Comparison of ENCODE assay signal across 18 cellular contexts in the genomic region with DNA sequence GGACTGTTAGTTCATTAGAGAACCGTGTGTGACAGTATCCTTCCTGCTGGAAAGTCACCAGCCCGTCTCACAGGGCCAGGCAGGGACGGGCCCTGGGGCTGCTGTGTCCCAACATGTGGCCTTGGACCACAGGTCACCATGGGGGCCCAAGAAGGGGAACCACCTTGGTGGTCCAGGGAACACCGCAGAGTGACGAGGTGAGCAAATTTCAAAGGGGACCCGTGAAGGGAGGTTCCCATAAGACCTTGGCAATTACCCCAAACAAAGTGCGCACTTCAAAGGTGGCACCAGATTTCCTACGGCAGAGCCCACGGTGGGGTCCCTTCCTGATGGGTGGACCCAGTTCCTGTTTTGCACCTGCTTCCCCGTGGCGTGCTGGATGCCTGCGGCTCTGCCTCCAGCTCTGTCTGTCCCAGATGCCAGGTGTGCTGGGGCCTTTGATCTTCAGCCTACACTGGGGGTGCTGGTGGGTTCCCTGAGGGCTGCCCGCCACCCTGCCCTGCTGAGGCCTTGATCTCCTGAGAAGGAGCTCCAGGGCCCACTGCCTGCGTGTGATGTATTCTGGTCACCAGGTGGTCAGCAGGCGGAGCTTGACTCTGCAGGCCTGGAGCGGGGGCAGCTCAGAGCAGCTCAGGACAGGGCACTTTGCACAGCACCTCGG. TPM values are rescaled to one million over a fixed set of nuclear protein-coding genes. Genes with fewer than 3 reads are reported as not detected.
A peak's percentile ranks its signal among the peaks of the same experiment; 100 is the strongest.
DNase-seq lines count a peak whose midpoint lies in the region; ATAC-seq and TF ChIP-seq lines count a peak whose summit lies in the region.
"Had no signal": no experiment of that assay in that cellular context is flagged by ENCODE, and none has a peak within 500 bp of the region (broad histone marks: within the 10 kb centered on the region; RNA-seq: fewer than 3 reads in every experiment).

No MANE protein-coding gene starts in this region.

- peak overlapping the region; percentile 26 for H3K4me3 Mint-ChIP-seq in CD8-positive, alpha-beta T cell
- H3K4me3 Mint-ChIP-seq: activated CD8-positive, alpha-beta memory T cell treated with anti-CD3 and anti-CD28 coated beads, Interleukin-2, amount 10 ng/mL, durations not matched to agents 7 days and 5 days; B cell had no signal

- no TSS peak for BruUV-seq in A673 (replicated peaks; lab: Mats Ljungman, UMichigan)

- peaks cover 16% of the 10 kb centered on the region for H3K4me1 Mint-ChIP-seq in CD8-positive, alpha-beta T cell (ENCODE audit: low read depth)

- H3K36me3 Mint-ChIP-seq in CD8-positive, alpha-beta T cell: peaks cover 32% of the 10 kb centered on the region

- H3K27me3 ChIP-seq in A673 (replicated peaks; ENCODE audit: insufficient read depth, low read depth, low read length, poor library complexity) (no peaks in the 10 kb centered on the region), WERI-Rb-1 (ENCODE audit: insufficient read depth, low read depth, severe bottlenecking) (no peaks in the 10 kb centered on the region), esophagus (ENCODE audit: control insufficient read depth in 1 of 2, insufficient read depth in 2 of 2, low read length in 2 of 2) (no peaks in the 10 kb centered on the region), ascending aorta (no peaks in the 10 kb centered on the region)
- no peaks in the 10 kb centered on the region for H3K27me3 ChIP-seq in CD8-positive, alpha-beta T cell (ENCODE audit: insufficient read depth, low read length)
- H3K27me3 ChIP-seq in effector memory CD4-positive, alpha-beta T cell (replicated peaks; ENCODE audit: control insufficient read depth, insufficient read depth, low read length, poor library complexity, severe bottlenecking): no peaks in the 10 kb centered on the region
- H3K27me3 ChIP-seq: ovary had no signal

- CTCF ChIA-PET in A673 (lab: Charles Lee): no interaction called here
- CTCF ChIA-PET in CD8-positive, alpha-beta T cell (lab: Charles Lee): interaction anchor here (1.0 to 2.5 kb wide), 3 partner anchors 29 to 67 kb away, joined by 3 to 12 read pairs (median 3); no protein-coding TSS in a partner anchor

- no peak for ATAC-seq in CD8-positive, alpha-beta T cell
- no peak for ATAC-seq in GM18517 (IDR thresholded peaks at IDR 0.05; ENCODE audit: unreplicated experiment)
- ATAC-seq: activated CD8-positive, alpha-beta memory T cell treated with anti-CD3 and anti-CD28 coated beads, Interleukin-2, amount 10 ng/mL, durations not matched to agents 7 days and 5 days; esophagus mucosa had no signal

- peaks cover 80% of the 10 kb centered on the region for H3K36me3 ChIP-seq in A673 (ENCODE audit: insufficient read depth, low read length, poor library complexity, severe bottlenecking)
- no peaks in the 10 kb centered on the region for H3K36me3 ChIP-seq in CD8-positive, alpha-beta T cell (ENCODE audit: insufficient read depth, low read length)
- peaks cover 18% of the 10 kb centered on the region for H3K36me3 ChIP-seq in WERI-Rb-1
- peaks cover 0 to 29% of the 10 kb centered on the region in 2 donors for H3K36me3 ChIP-seq in esophagus (ENCODE audit: control insufficient read depth in 2 of 2, insufficient read depth in 2 of 2, low read length in 1 of 2)
- H3K36me3 ChIP-seq in effector memory CD4-positive, alpha-beta T cell (ENCODE audit: control insufficient read depth, insufficient read depth, low read length): peaks cover 22% of the 10 kb centered on the region
- H3K36me3 ChIP-seq in ascending aorta: no peaks in the 10 kb centered on the region
- H3K36me3 ChIP-seq: ovary had no signal

- peak overlapping the region; percentile 37 for H3K27ac Mint-ChIP-seq in CD8-positive, alpha-beta T cell
- H3K27ac Mint-ChIP-seq: B cell had no signal

- DNase-seq in A673 (ENCODE audit: low spot score): no peak
- DNase-seq in CD8-positive, alpha-beta T cell: no peak
- no peak for DNase-seq in WERI-Rb-1
- no peak for DNase-seq in effector memory CD4-positive, alpha-beta T cell
- no peak for DNase-seq in ascending aorta (ENCODE audit: low spot score in 2 of 2)
- no peak for DNase-seq in NK-92 treated with Interleukin-12 subunit alpha and Interleukin-12 subunit beta, amount 100 ng/mL, for 24 hours (lab: John Stamatoyannopoulos, UW)
- DNase-seq: activated CD8-positive, alpha-beta memory T cell treated with anti-CD3 and anti-CD28 coated beads, Interleukin-2, amount 10 ng/mL, durations not matched to agents 7 days and 5 days; dermis blood vessel endothelial cell; IMR-90; left ventricle myocardium inferior; NCI-H2081 treated with DMSO at 0.1 percent for 48 hours; NCI-H748 treated with DMSO at 0.1 percent for 48 hours; stimulated activated CD4-positive, alpha-beta T cell treated with anti-CD3 and anti-CD28 coated beads, Interleukin-2, amount 100 ng/mL, for 48 hours had no signal

- peak overlapping the region; percentile 91 for H3K27ac ChIP-seq in A673 (ENCODE audit: low read depth, low read length, poor library complexity, severe bottlenecking)
- no peak overlapping the region for H3K27ac ChIP-seq in CD8-positive, alpha-beta T cell (ENCODE audit: low read depth, low read length)
- H3K27ac ChIP-seq in WERI-Rb-1: peak overlapping the region; percentile 29; the same call in 1 of the 2 replicates
- H3K27ac ChIP-seq in esophagus (ENCODE audit: low read depth in 2 of 2, low read length in 1 of 2): peak overlapping the region; percentile 48 to 51
- H3K27ac ChIP-seq in effector memory CD4-positive, alpha-beta T cell (ENCODE audit: insufficient read depth, low read length, poor library complexity, severe bottlenecking): no peak overlapping the region
- no peak overlapping the region for H3K27ac ChIP-seq in ascending aorta
- H3K27ac ChIP-seq: left ventricle myocardium inferior, ovary had no signal

- H3K27me3 Mint-ChIP-seq in CD8-positive, alpha-beta T cell (ENCODE audit: low read depth): no peaks in the 10 kb centered on the region
- H3K27me3 Mint-ChIP-seq: activated CD8-positive, alpha-beta memory T cell treated with anti-CD3 and anti-CD28 coated beads, Interleukin-2, amount 10 ng/mL, durations not matched to agents 7 days and 5 days; B cell had no signal

- H3K4me1 ChIP-seq in A673 (ENCODE audit: insufficient read depth, low read length, poor library complexity, severe bottlenecking) (peaks cover 51% of the 10 kb centered on the region), esophagus (ENCODE audit: control insufficient read depth in 2 of 2, insufficient read depth in 2 of 2, low read length in 1 of 2) (peaks cover 13 to 54% of the 10 kb centered on the region in 2 donors), ascending aorta (no peaks in the 10 kb centered on the region)
- peaks cover 15% of the 10 kb centered on the region for H3K4me1 ChIP-seq in CD8-positive, alpha-beta T cell (ENCODE audit: insufficient read depth, low read length)
- no peaks in the 10 kb centered on the region for H3K4me1 ChIP-seq in effector memory CD4-positive, alpha-beta T cell (ENCODE audit: control insufficient read depth, insufficient read depth, low read length, poor library complexity, severe bottlenecking)

- POLR2A ChIA-PET in A673 (lab: Charles Lee; ENCODE audit: low non-redundant PET): no interaction called here
- POLR2A ChIA-PET in CD8-positive, alpha-beta T cell (lab: Charles Lee): no interaction called here

- no peaks in the 10 kb centered on the region for H3K9me3 ChIP-seq in A673 (ENCODE audit: low read depth, low read length, poor library complexity, severe bottlenecking)
- no peaks in the 10 kb centered on the region for H3K9me3 ChIP-seq in CD8-positive, alpha-beta T cell (ENCODE audit: low read length)
- no peaks in the 10 kb centered on the region for H3K9me3 ChIP-seq in WERI-Rb-1 (ENCODE audit: severe bottlenecking)
- peaks cover 0 to under 1% of the 10 kb centered on the region in 2 donors for H3K9me3 ChIP-seq in esophagus (ENCODE audit: control insufficient read depth in 2 of 2, insufficient read depth in 1 of 2, low read depth in 1 of 2, low read length in 1 of 2)
- no peaks in the 10 kb centered on the region for H3K9me3 ChIP-seq in effector memory CD4-positive, alpha-beta T cell (ENCODE audit: control insufficient read depth, low read length)
- no peaks in the 10 kb centered on the region for H3K9me3 ChIP-seq in ascending aorta
- H3K9me3 ChIP-seq: left ventricle myocardium inferior, ovary had no signal

- TF ChIP-seq CTCF in A673 (conservative IDR thresholded peaks at IDR 0.05; ENCODE audit: low read depth, low read length) (no peak), WERI-Rb-1 (IDR thresholded peaks at IDR 0.05; ENCODE audit: low read depth, low read length) (no peak), ascending aorta (IDR thresholded peaks at IDR 0.05) (no peak)
- no peak for TF ChIP-seq CTCF in CD8-positive, alpha-beta T cell (IDR thresholded peaks at IDR 0.05)

- no peak overlapping the region for H3K4me3 ChIP-seq in A673 (ENCODE audit: low read depth, low read length, poor library complexity, severe bottlenecking)
- H3K4me3 ChIP-seq in CD8-positive, alpha-beta T cell (ENCODE audit: low read depth, low read length): no peak overlapping the region
- H3K4me3 ChIP-seq in WERI-Rb-1 (ENCODE audit: low read depth, low read length): no peak overlapping the region
- H3K4me3 ChIP-seq in esophagus (ENCODE audit: low read depth in 1 of 2, low read length in 2 of 2): no peak overlapping the region
- no peak overlapping the region for H3K4me3 ChIP-seq in effector memory CD4-positive, alpha-beta T cell (ENCODE audit: insufficient read depth, low read depth, low read length, poor library complexity, severe bottlenecking)
- no peak overlapping the region for H3K4me3 ChIP-seq in ascending aorta
- H3K4me3 ChIP-seq: left ventricle myocardium inferior, ovary had no signal

- WGBS in esophagus, 2 donors: 44 to 59% methylated on average over 17 of the region's 17 CpGs

- intact Hi-C loops in A673 (cut with micrococcal nuclease; ENCODE audit: unreplicated experiment) (no loop called here), ascending aorta (cut with DNase I) (no loop called here)
- intact Hi-C loops in CD8-positive, alpha-beta T cell (cut with DNase I, micrococcal nuclease): loop anchor here in 1 of 2 experiments (5.0 kb wide), 1 partner anchor 45 kb away; no protein-coding TSS in a partner anchor

- no peaks in the 10 kb centered on the region for H3K9me3 Mint-ChIP-seq in CD8-positive, alpha-beta T cell

RNA-seq across cellular contexts. Expression of a gene that starts 27.0 kb away (rescaled TPM):
- 324 and 371 TPM in 2 replicates for total RNA-seq in A673 (2021)
- total RNA-seq in CD8-positive, alpha-beta T cell: 100 to 1,000 TPM; 359 to 369 TPM
- 100 to 1,000 TPM; 117 to 138 TPM for polyA plus RNA-seq in esophagus
- 7.6 TPM for total RNA-seq in ascending aorta

Comparison
In these comparisons a context has a peak if more than half of its experiments do, and no peak if none do; other contexts are left out.
1. H3K27ac ChIP-seq: peak in A673 (single experiment), WERI-Rb-1 (single experiment) and esophagus (2 of 2); none in CD8-positive, alpha-beta T cell (single experiment), effector memory CD4-positive, alpha-beta T cell (single experiment) and ascending aorta (0 of 2).
2. RNA of a gene that starts 27.0 kb away (total RNA-seq): 324 to 371 TPM in A673 and 359 to 369 TPM in CD8-positive, alpha-beta T cell; 7.6 TPM in ascending aorta (single experiment); every median in the first group is over 10 times any median in the second.